8 cellular contexts compared by ENCODE assay signal in genomic region chr9:2859776-2860379, GRCh38. TPM values are rescaled to one million over a fixed set of nuclear protein-coding genes. Genes with fewer than 3 reads are reported as not detected.
DNase-seq lines count a peak whose midpoint lies in the region; ATAC-seq and TF ChIP-seq lines count a peak whose summit lies in the region.

No MANE protein-coding gene starts in this region.

- no peak overlapping the region for H3K4me2 ChIP-seq in PC-3 (ENCODE audit: low read length)

- CTCF ChIA-PET in AG04450 (lab: Charles Lee): interaction anchor here (0.5 to 1.8 kb wide), 10 partner anchors 9 to 1511 kb away, joined by 3 to 11 read pairs (median 4); partner anchors contain the start of gene PUM3
- CTCF ChIA-PET in PC-3 (lab: Charles Lee): no interaction called here
- CTCF ChIA-PET in activated naive CD4-positive, alpha-beta T cell treated with anti-CD3 and anti-CD28 coated beads, Interleukin-2, amount 10 ng/mL, durations not matched to agents 7 days and 5 days (lab: Charles Lee): interaction anchor here (0.9 to 3.6 kb wide), 6 partner anchors 9 to 381 kb away, joined by 3 to 32 read pairs (median 3); no protein-coding TSS in a partner anchor

- POLR2A ChIA-PET in AG04450 (lab: Yijun Ruan, JAX): no interaction called here
- POLR2A ChIA-PET in PC-3 (lab: Charles Lee; ENCODE audit: unreplicated experiment): no interaction called here

- H3K27ac Mint-ChIP-seq in activated naive CD4-positive, alpha-beta T cell treated with anti-CD3 and anti-CD28 coated beads, Interleukin-2, amount 10 ng/mL, durations not matched to agents 7 days and 5 days: no peak overlapping the region

- H3K4me3 ChIP-seq in AG04450 (ENCODE audit: low read depth, low read length) (no peak overlapping the region), PC-3 (ENCODE audit: low read length) (no peak overlapping the region), heart right ventricle (no peak overlapping the region), retinal pigment epithelial cell (ENCODE audit: low read length) (no peak overlapping the region)

- no TSS peak for BruUV-seq in PC-3 (replicated peaks; lab: Mats Ljungman, UMichigan)

- ATAC-seq in GM18858 (IDR thresholded peaks at IDR 0.05; ENCODE audit: unreplicated experiment): peak; percentile 40
- ATAC-seq in PC-3: peak; percentile 65
- ATAC-seq in heart right ventricle: peak in 3 of 8 donors; percentile 52 to 61 (median 55)
- no peak for ATAC-seq in GM19324 (IDR thresholded peaks at IDR 0.05; ENCODE audit: low FRiP score, unreplicated experiment)

- no peaks in the 10 kb centered on the region for H3K4me1 Mint-ChIP-seq in activated naive CD4-positive, alpha-beta T cell treated with anti-CD3 and anti-CD28 coated beads, Interleukin-2, amount 10 ng/mL, durations not matched to agents 7 days and 5 days

- H3K9me3 ChIP-seq in AG04450 (ENCODE audit: control insufficient read depth, insufficient read depth, low read length): no peaks in the 10 kb centered on the region
- no peaks in the 10 kb centered on the region for H3K9me3 ChIP-seq in PC-3 (ENCODE audit: low read length)
- peaks cover 0 to 5% (median 0%) of the 10 kb centered on the region in 11 donors for H3K9me3 ChIP-seq in heart right ventricle

- H3K4me3 Mint-ChIP-seq in activated naive CD4-positive, alpha-beta T cell treated with anti-CD3 and anti-CD28 coated beads, Interleukin-2, amount 10 ng/mL, durations not matched to agents 7 days and 5 days: no peak overlapping the region

- H3K36me3 Mint-ChIP-seq in activated naive CD4-positive, alpha-beta T cell treated with anti-CD3 and anti-CD28 coated beads, Interleukin-2, amount 10 ng/mL, durations not matched to agents 7 days and 5 days: no peaks in the 10 kb centered on the region

- H3K27me3 ChIP-seq in AG04450 (ENCODE audit: control insufficient read depth, insufficient read depth, low read length) (peaks cover 10% of the 10 kb centered on the region), PC-3 (ENCODE audit: low read length) (no peaks in the 10 kb centered on the region; the same call in 1 of the 2 replicates), heart right ventricle (peaks cover 0 to 18% (median 4%) of the 10 kb centered on the region in 7 donors)

- H3K9ac ChIP-seq in PC-3 (ENCODE audit: low read length): no peak overlapping the region

- intact Hi-C loops in PC-3 (cut with micrococcal nuclease): loop anchor here (5.0 kb wide), 1 partner anchor 322 kb away; no protein-coding TSS in a partner anchor
- intact Hi-C loops in heart right ventricle (cut with DNase I): loop anchor here in 7 of 10 donors (5.0 to 10.0 kb wide), 6 partner anchors 322 to 1517 kb away; no protein-coding TSS in a partner anchor

- no peak for DNase-seq in AG04450 (ENCODE audit: low read depth, low spot score)
- DNase-seq in Kasumi-1 (lab: John Stamatoyannopoulos, UW): peak; percentile 47 to 51
- peak; percentile 65 for DNase-seq in PC-3
- peak; percentile 62 for DNase-seq in activated naive CD4-positive, alpha-beta T cell treated with anti-CD3 and anti-CD28 coated beads, Interleukin-2, amount 10 ng/mL, durations not matched to agents 7 days and 5 days
- DNase-seq in heart right ventricle: peak; percentile 33 to 39
- DNase-seq in retinal pigment epithelial cell (ENCODE audit: low read depth): no peak

- H3K79me2 ChIP-seq in PC-3 (ENCODE audit: low read length): no peaks in the 10 kb centered on the region

- H3F3A ChIP-seq in PC-3 (ENCODE audit: low read length, unreplicated experiment): no peaks in the 10 kb centered on the region

- peaks cover 16% of the 10 kb centered on the region for H3K27me3 Mint-ChIP-seq in activated naive CD4-positive, alpha-beta T cell treated with anti-CD3 and anti-CD28 coated beads, Interleukin-2, amount 10 ng/mL, durations not matched to agents 7 days and 5 days

- H4K20me1 ChIP-seq in PC-3 (ENCODE audit: low read length): no peaks in the 10 kb centered on the region

- H3K27ac ChIP-seq in AG04450 (ENCODE audit: low read depth, low read length) (no peak overlapping the region), PC-3 (ENCODE audit: low read length) (no peak overlapping the region), heart right ventricle (no peak overlapping the region)

- TF ChIP-seq CTCF in AG04450 (IDR thresholded peaks at IDR 0.05; ENCODE audit: low read depth, low read length) (peak; percentile 88), PC-3 (conservative IDR thresholded peaks at IDR 0.05; ENCODE audit: low read depth, low read length) (peak; percentile 78), heart right ventricle (IDR thresholded peaks at IDR 0.05) (peak; percentile 25 to 80 (median 63)), retinal pigment epithelial cell (conservative IDR thresholded peaks at IDR 0.05; ENCODE audit: low read depth, low read length) (peak; percentile 96)

- H3K9me2 ChIP-seq in PC-3 (replicated peaks; ENCODE audit: low read length): no peaks in the 10 kb centered on the region

- no peaks in the 10 kb centered on the region for H3K9me3 Mint-ChIP-seq in activated naive CD4-positive, alpha-beta T cell treated with anti-CD3 and anti-CD28 coated beads, Interleukin-2, amount 10 ng/mL, durations not matched to agents 7 days and 5 days

- H2AFZ ChIP-seq in PC-3 (ENCODE audit: low read length): no peak overlapping the region

- 16 to 19% methylated on average over 6 of the region's 6 CpGs for WGBS in heart right ventricle, 2 donors

- H3K36me3 ChIP-seq in PC-3 (ENCODE audit: low read depth, low read length) (no peaks in the 10 kb centered on the region), heart right ventricle (no peaks in the 10 kb centered on the region)

- H3K4me1 ChIP-seq in PC-3 (ENCODE audit: insufficient read depth, low read length) (no peaks in the 10 kb centered on the region), heart right ventricle (no peaks in the 10 kb centered on the region)

RNA-seq across cellular contexts. Expression of gene PUM3, which starts 16.0 kb away (rescaled TPM):
- polyA plus RNA-seq in AG04450 (2011; rRNA removed) (41.1 and 57.6 TPM in 2 replicates), heart right ventricle (10 to 100 TPM; 15.4 to 24.7 TPM)
- 39.8 and 66.6 TPM in 2 replicates for polyA minus RNA-seq in AG04450 (2011; rRNA and poly(A)+ RNA removed)
- total RNA-seq in PC-3 (2014; rRNA removed) (34.4 and 45.5 TPM in 2 replicates), heart right ventricle (10 to 100 TPM; 12.4 to 25.2 (median 16.0) TPM)

Comparison
In these comparisons a context has a peak if more than half of its experiments do, and no peak if none do; other contexts are left out.
1. DNase-seq: peak in Kasumi-1 (2 of 2), PC-3 (single experiment), activated naive CD4-positive, alpha-beta T cell treated with anti-CD3 and anti-CD28 coated beads, Interleukin-2, amount 10 ng/mL, durations not matched to agents 7 days and 5 days (single experiment) and heart right ventricle (2 of 2); none in AG04450 (single experiment) and retinal pigment epithelial cell (single experiment).
2. Peak in every context shown above with its lines, with median percentiles within 50 percentile points of each other: CTCF ChIP-seq.